Comparison of ENCODE assay signal across 1 cellular context in genomic region chr11:72951193-72951592, GRCh38.
TF ChIP-seq lines count a peak whose summit lies in the region.

No MANE protein-coding gene starts in this region.

TF ChIP-seq in GM12878, 131 proteins besides CTCF, POLR2A, EP300 and RAD21 (continued from another document):
- TF ChIP-seq IRF5 (IDR thresholded peaks at IDR 0.05; ENCODE audit: borderline replicate concordance): no peak
- no peak for TF ChIP-seq SREBF2 (IDR thresholded peaks at IDR 0.05; ENCODE audit: low read length)
- no peak for TF ChIP-seq EGR1 (IDR thresholded peaks at IDR 0.05; ENCODE audit: borderline replicate concordance in 1 of 2, low read depth in 2 of 2, low read length in 2 of 2)
- no peak for TF ChIP-seq ZNF217 (IDR thresholded peaks at IDR 0.05)
